31 cellular contexts compared by ENCODE assay signal in genomic region chr2:69315160-69315761, GRCh38.
"Had no signal": no experiment of that assay in that cellular context is flagged by ENCODE, and none has a peak within 500 bp of the region (broad histone marks: within the 10 kb centered on the region; RNA-seq: fewer than 3 reads in every experiment).

No MANE protein-coding gene starts in this region.

- H3K79me2 ChIP-seq: hepatocyte had no signal

- H3K4me3 ChIP-seq: esophagus squamous epithelium, gastroesophageal sphincter, heart right ventricle, hepatocyte had no signal

- FAIRE-seq: astrocyte, bronchial epithelial cell, colon, endometrium, endothelial cell of umbilical vein had no signal

- H3K4me2 ChIP-seq: hepatocyte had no signal

- DNase-seq: activated CD4-positive, alpha-beta T cell treated with anti-CD3 and anti-CD28 coated beads for 36 hours; activated CD4-positive, alpha-beta T cell treated with anti-CD3 and anti-CD28 coated beads, Interleukin-2, amount 10 ng/mL, durations not matched to agents 24 days and 14 days; activated CD4-positive, CD25-positive, alpha-beta regulatory T cell; activated CD4-positive, CD25-positive, alpha-beta regulatory T cell treated with anti-CD3 and anti-CD28 coated beads, Interleukin-2, amount 50 U/mL, for 72 hours; activated CD8-positive, alpha-beta memory T cell treated with anti-CD3 and anti-CD28 coated beads, Interleukin-2, amount 50 U/mL, for 48 hours; activated effector memory CD4-positive, alpha-beta T cell treated with Interleukin-2 at 50 U/mL for 16 hours; activated gamma-delta T cell treated with Interleukin-2 at 50 U/mL for 16 hours; activated naive CD4-positive, alpha-beta T cell treated with anti-CD3 and anti-CD28 coated beads, Interleukin-2, amount 50 U/mL, for 16 hours; activated naive CD4-positive, alpha-beta T cell treated with Interleukin-2 at 50 U/mL for 16 hours; activated T-cell treated with anti-CD3 and anti-CD28 coated beads for 4 hours; activated T-cell treated with anti-CD3 and anti-CD28 coated beads, Interleukin-2, amount 50 U/mL, for 24 hours; amniotic stem cell; anterior cingulate cortex; brain microvascular endothelial cell; cortex of kidney; dermis blood vessel endothelial cell; effector CD4-positive, alpha-beta T cell; esophagus squamous epithelium; foreskin melanocyte; heart right ventricle; T-helper 17 cell; T1000 had no signal

- ATAC-seq: activated CD4-positive, alpha-beta T cell treated with anti-CD3 and anti-CD28 coated beads for 36 hours; activated T-helper 17 cell treated with anti-CD3 and anti-CD28 coated beads, Interleukin-2, amount 50 U/mL, for 72 hours; gastroesophageal sphincter; heart right ventricle; T-helper 17 cell had no signal

- H3K9me3 ChIP-seq: esophagus squamous epithelium had no signal

- H3K36me3 ChIP-seq: gastroesophageal sphincter had no signal

- H2AFZ ChIP-seq: hepatocyte had no signal

- H3K27ac ChIP-seq: brain microvascular endothelial cell, epithelial cell of prostate, esophagus squamous epithelium, gastroesophageal sphincter, heart right ventricle, hepatocyte had no signal

- H3K27me3 ChIP-seq: brain microvascular endothelial cell, esophagus squamous epithelium, gastroesophageal sphincter, heart right ventricle, hepatocyte had no signal
